In genomic region chr5:84242286-84242685, GRCh38 we compare ENCODE assay signal across 17 cellular contexts.
DNase-seq lines count a peak whose midpoint lies in the region; ATAC-seq and TF ChIP-seq lines count a peak whose summit lies in the region.
"Had no signal": no experiment of that assay in that cellular context is flagged by ENCODE, and none has a peak within 500 bp of the region (broad histone marks: within the 10 kb centered on the region; RNA-seq: fewer than 3 reads in every experiment).

No MANE protein-coding gene starts in this region.

- no peaks in the 10 kb centered on the region for H3K9me3 ChIP-seq in adipocyte (ENCODE audit: control insufficient read depth, low read length)
- H3K9me3 ChIP-seq in HAP-1: no peaks in the 10 kb centered on the region
- no peaks in the 10 kb centered on the region for H3K9me3 ChIP-seq in esophagus muscularis mucosa
- H3K9me3 ChIP-seq: body of pancreas, uterus had no signal

- H3K36me3 ChIP-seq in adipocyte (ENCODE audit: control insufficient read depth, insufficient read depth, low read length, severe bottlenecking): no peaks in the 10 kb centered on the region
- no peaks in the 10 kb centered on the region for H3K36me3 ChIP-seq in HAP-1 (replicated peaks)
- H3K36me3 ChIP-seq in esophagus muscularis mucosa: no peaks in the 10 kb centered on the region
- H3K36me3 ChIP-seq: uterus had no signal

- H3K9ac ChIP-seq in adipocyte (ENCODE audit: low read length): no peak overlapping the region

- in situ Hi-C loops in HAP-1 (cut with MboI; ENCODE audit: low sequenced_read_pairs): no loop called here

- H3K27me3 ChIP-seq in adipocyte (replicated peaks; ENCODE audit: control insufficient read depth, insufficient read depth, low read length) (no peaks in the 10 kb centered on the region), HAP-1 (ENCODE audit: low read depth) (no peaks in the 10 kb centered on the region), esophagus muscularis mucosa (no peaks in the 10 kb centered on the region)
- H3K27me3 ChIP-seq: body of pancreas, uterus had no signal

- H3K4me1 ChIP-seq in adipocyte (ENCODE audit: control insufficient read depth, insufficient read depth, low read length) (peaks cover 15% of the 10 kb centered on the region), HAP-1 (no peaks in the 10 kb centered on the region), esophagus muscularis mucosa (no peaks in the 10 kb centered on the region)
- H3K4me1 ChIP-seq: body of pancreas, uterus had no signal

- no peak for TF ChIP-seq POLR2A in esophagus muscularis mucosa (IDR thresholded peaks at IDR 0.05; ENCODE audit: low read depth)

- DNase-seq in GM04503 (ENCODE audit: low read depth): peak; percentile 17
- peak; percentile 83 for DNase-seq in adipocyte (ENCODE audit: low read depth)
- DNase-seq in fibroblast of the aortic adventitia (ENCODE audit: low read depth): peak; percentile 93
- peak; percentile 28 for DNase-seq in stromal cell of bone marrow (ENCODE audit: low read depth)
- DNase-seq in HAP-1 (ENCODE audit: low spot score in 2 of 2): no peak
- DNase-seq in esophagus muscularis mucosa (ENCODE audit: extremely low spot score): no peak
- DNase-seq: activated CD4-positive, alpha-beta memory T cell treated with anti-CD3 and anti-CD28 coated beads for 36 hours; body of pancreas; CD4-positive, CD25-positive, alpha-beta regulatory T cell; effector memory CD8-positive, alpha-beta T cell; NCI-H1930; NCI-H526 treated with DMSO at 0.1 percent for 48 hours; PC-9; stimulated activated naive B cell treated with anti-CD40 and anti-IgM and Interleukin-4, amounts not matched to agents 10 μg/mL and 1 μg/mL and 100 μg/mL, for 72 hours; uterus had no signal

- TF ChIP-seq EP300 in esophagus muscularis mucosa (IDR thresholded peaks at IDR 0.05): no peak

- intact Hi-C loops in esophagus muscularis mucosa (cut with DNase I): no loop called here

- no peak overlapping the region for H3K4me3 ChIP-seq in adipocyte (ENCODE audit: low read length)
- H3K4me3 ChIP-seq in fibroblast of the aortic adventitia (ENCODE audit: low read depth, low read length): no peak overlapping the region
- H3K4me3 ChIP-seq in HAP-1: no peak overlapping the region
- no peak overlapping the region for H3K4me3 ChIP-seq in esophagus muscularis mucosa
- H3K4me3 ChIP-seq: body of pancreas, PC-9, skin epidermis, uterus had no signal

- no peak for ATAC-seq in HG02678 (IDR thresholded peaks at IDR 0.05; ENCODE audit: unreplicated experiment)
- ATAC-seq: body of pancreas; effector memory CD8-positive, alpha-beta T cell; stimulated activated naive B cell treated with anti-CD40 and anti-IgM and Interleukin-4, amounts not matched to agents 10 μg/mL and 1 μg/mL and 100 μg/mL, for 72 hours had no signal

- WGBS in esophagus muscularis mucosa: 57% methylated on average over 3 of the region's 3 CpGs

- TF ChIP-seq CTCF in fibroblast of the aortic adventitia (IDR thresholded peaks at IDR 0.05; ENCODE audit: insufficient read depth, low read length) (no peak), esophagus muscularis mucosa (IDR thresholded peaks at IDR 0.05) (no peak)

- no peak overlapping the region for H3K27ac ChIP-seq in esophagus muscularis mucosa (replicated peaks in 1 of 4)
- H3K27ac ChIP-seq: body of pancreas, PC-9, skin epidermis, uterus had no signal

Comparison
In these comparisons a context has a peak if more than half of its experiments do, and no peak if none do; other contexts are left out.
1. DNase-seq: peak in GM04503 (single experiment), adipocyte (single experiment), fibroblast of the aortic adventitia (single experiment) and stromal cell of bone marrow (single experiment); none in HAP-1 (0 of 2) and esophagus muscularis mucosa (single experiment).